In the genomic region with DNA sequence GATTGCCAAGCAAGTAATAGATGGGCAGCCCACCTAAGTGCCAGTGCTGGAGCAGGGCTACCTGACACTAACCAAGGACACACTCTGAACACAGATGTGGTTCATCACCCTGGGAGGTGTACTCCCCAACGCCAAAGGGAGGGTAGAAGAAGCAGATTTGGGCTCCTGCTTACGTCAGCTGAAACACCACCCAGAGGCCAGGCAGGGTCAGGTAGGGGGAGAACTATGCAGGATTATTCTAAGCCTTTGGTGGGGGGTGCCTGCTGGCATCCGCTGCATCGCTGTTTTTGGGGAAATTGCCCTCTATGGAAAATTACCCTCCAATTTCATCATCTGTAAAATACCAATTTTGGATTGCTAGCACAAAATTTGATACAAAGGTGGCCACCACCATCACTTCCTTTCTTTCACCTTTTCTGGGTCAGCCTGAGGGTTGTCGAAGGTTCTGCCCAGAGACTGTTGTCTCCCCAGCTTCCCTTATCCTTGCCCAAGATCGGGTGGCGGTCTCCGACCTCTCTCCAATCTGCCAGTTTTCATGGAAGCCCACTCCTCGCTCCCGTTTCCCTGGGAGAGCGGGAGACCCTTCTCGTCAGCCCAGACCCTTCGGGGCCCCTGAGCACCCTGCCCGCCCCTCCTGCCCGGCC, we compare ENCODE assay signal across 1 cellular context.
TF ChIP-seq lines count a peak whose summit lies in the region.

No MANE protein-coding gene starts in this region.

TF ChIP-seq in WTC11, 78 proteins besides CTCF, POLR2A, EP300 and RAD21 (continued from another document):
- TF ChIP-seq CBFB (CRISPR knock-in tag; IDR thresholded peaks at IDR 0.05; ENCODE audit: low read depth) (no peak), SMAD4 (CRISPR knock-in tag; IDR thresholded peaks at IDR 0.05) (no peak)
- TF ChIP-seq, protein P1, sequence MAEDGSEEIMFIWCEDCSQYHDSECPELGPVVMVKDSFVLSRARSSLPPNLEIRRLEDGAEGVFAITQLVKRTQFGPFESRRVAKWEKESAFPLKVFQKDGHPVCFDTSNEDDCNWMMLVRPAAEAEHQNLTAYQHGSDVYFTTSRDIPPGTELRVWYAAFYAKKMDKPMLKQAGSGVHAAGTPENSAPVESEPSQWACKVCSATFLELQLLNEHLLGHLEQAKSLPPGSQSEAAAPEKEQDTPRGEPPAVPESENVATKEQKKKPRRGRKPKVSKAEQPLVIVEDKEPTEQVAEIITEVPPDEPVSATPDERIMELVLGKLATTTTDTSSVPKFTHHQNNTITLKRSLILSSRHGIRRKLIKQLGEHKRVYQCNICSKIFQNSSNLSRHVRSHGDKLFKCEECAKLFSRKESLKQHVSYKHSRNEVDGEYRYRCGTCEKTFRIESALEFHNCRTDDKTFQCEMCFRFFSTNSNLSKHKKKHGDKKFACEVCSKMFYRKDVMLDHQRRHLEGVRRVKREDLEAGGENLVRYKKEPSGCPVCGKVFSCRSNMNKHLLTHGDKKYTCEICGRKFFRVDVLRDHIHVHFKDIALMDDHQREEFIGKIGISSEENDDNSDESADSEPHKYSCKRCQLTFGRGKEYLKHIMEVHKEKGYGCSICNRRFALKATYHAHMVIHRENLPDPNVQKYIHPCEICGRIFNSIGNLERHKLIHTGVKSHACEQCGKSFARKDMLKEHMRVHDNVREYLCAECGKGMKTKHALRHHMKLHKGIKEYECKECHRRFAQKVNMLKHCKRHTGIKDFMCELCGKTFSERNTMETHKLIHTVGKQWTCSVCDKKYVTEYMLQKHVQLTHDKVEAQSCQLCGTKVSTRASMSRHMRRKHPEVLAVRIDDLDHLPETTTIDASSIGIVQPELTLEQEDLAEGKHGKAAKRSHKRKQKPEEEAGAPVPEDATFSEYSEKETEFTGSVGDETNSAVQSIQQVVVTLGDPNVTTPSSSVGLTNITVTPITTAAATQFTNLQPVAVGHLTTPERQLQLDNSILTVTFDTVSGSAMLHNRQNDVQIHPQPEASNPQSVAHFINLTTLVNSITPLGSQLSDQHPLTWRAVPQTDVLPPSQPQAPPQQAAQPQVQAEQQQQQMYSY (CRISPR knock-in tag; IDR thresholded peaks at IDR 0.05) = no peak
- TF ChIP-seq, protein P2, sequence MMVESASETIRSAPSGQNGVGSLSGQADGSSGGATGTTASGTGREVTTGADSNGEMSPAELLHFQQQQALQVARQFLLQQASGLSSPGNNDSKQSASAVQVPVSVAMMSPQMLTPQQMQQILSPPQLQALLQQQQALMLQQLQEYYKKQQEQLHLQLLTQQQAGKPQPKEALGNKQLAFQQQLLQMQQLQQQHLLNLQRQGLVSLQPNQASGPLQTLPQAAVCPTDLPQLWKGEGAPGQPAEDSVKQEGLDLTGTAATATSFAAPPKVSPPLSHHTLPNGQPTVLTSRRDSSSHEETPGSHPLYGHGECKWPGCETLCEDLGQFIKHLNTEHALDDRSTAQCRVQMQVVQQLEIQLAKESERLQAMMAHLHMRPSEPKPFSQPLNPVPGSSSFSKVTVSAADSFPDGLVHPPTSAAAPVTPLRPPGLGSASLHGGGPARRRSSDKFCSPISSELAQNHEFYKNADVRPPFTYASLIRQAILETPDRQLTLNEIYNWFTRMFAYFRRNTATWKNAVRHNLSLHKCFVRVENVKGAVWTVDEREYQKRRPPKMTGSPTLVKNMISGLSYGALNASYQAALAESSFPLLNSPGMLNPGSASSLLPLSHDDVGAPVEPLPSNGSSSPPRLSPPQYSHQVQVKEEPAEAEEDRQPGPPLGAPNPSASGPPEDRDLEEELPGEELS (CRISPR knock-in tag; IDR thresholded peaks at IDR 0.05) = no peak
